ENCODE assay signal across 8 cellular contexts in genomic region chr3:27454914-27455313, GRCh38. TPM values are rescaled to one million over a fixed set of nuclear protein-coding genes. Genes with fewer than 3 reads are reported as not detected.
A peak's percentile ranks its signal among the peaks of the same experiment; 100 is the strongest.
DNase-seq lines count a peak whose midpoint lies in the region; ATAC-seq, FAIRE-seq and TF ChIP-seq lines count a peak whose summit lies in the region.

No MANE protein-coding gene starts in this region.

- TF ChIP-seq POLR2A in HepG2 (IDR thresholded peaks at IDR 0.05; ENCODE audit: insufficient read depth in 1 of 2, low read depth in 2 of 2, low read length in 2 of 2) = no peak
- no peak for TF ChIP-seq POLR2A in lower leg skin (IDR thresholded peaks at IDR 0.05)

- no peak overlapping the region for H4K8ac ChIP-seq in mesendoderm (ENCODE audit: low read depth, low read length)

- H3K4me2 ChIP-seq in HepG2 (ENCODE audit: low read depth, low read length) (0 out of 2 replicates have a peak overlapping the region, but pooled peaks have one; percentile 15), mesendoderm (ENCODE audit: low read length) (no peak overlapping the region)

- in situ Hi-C loops in HepG2 (cut with HindIII; ENCODE audit: extremely low pct_ligation_motif_present, low pct_unique_long_range_greater_than_20kb) = loop anchor here (25.0 kb wide), 1 partner anchor 318 kb away; no protein-coding TSS in a partner anchor

- H3K23ac ChIP-seq in mesendoderm (ENCODE audit: low read length) = no peak overlapping the region

- H4K20me1 ChIP-seq in HepG2 (ENCODE audit: insufficient read depth, low read length) = 0 out of 2 replicates have a peak, but pooled peaks cover 3% of the 10 kb centered on the region

- H3K18ac ChIP-seq in mesendoderm (ENCODE audit: low read length) = no peak overlapping the region

- no peak for TF ChIP-seq CTCF in HepG2 (CRISPR knock-in tag; IDR thresholded peaks at IDR 0.05)
- no peak for TF ChIP-seq CTCF in foreskin keratinocyte (conservative IDR thresholded peaks at IDR 0.05)
- no peak for TF ChIP-seq CTCF in lower leg skin (IDR thresholded peaks at IDR 0.05)

- BruUV-seq in HepG2 (replicated peaks; lab: Mats Ljungman, UMichigan) = no TSS peak

- H3K27ac ChIP-seq in KOPT-K1 (ENCODE audit: low read depth, low read length, poor library complexity, severe bottlenecking) = peak overlapping the region; percentile 10
- H3K27ac ChIP-seq in HepG2 (ENCODE audit: extremely low read length, insufficient read depth, low read length) = peak overlapping the region; percentile 44
- no peak overlapping the region for H3K27ac ChIP-seq in mesendoderm (ENCODE audit: low read depth, low read length)
- no peak overlapping the region for H3K27ac ChIP-seq in foreskin keratinocyte

- H2BK120ac ChIP-seq in mesendoderm (ENCODE audit: low read depth, low read length) = no peak overlapping the region

- H2BK15ac ChIP-seq in mesendoderm (replicated peaks; ENCODE audit: low read depth) = no peak overlapping the region

- H3K4me3 ChIP-seq in HepG2 (replicated peaks in 1 of 3; ENCODE audit: insufficient read depth in 1 of 3, low read depth in 2 of 3, low read length in 3 of 3) (no peak overlapping the region), mesendoderm (ENCODE audit: low read length) (no peak overlapping the region), lower leg skin (ENCODE audit: low read depth, poor library complexity, severe bottlenecking) (no peak overlapping the region)

- no peak overlapping the region for H2BK5ac ChIP-seq in mesendoderm (ENCODE audit: low read length)

- H4K5ac ChIP-seq in mesendoderm (ENCODE audit: low read length) = no peak overlapping the region

- H3K27me3 ChIP-seq in HepG2 (ENCODE audit: control insufficient read depth in 1 of 2, insufficient read depth in 2 of 2, low read length in 2 of 2) = no peaks in the 10 kb centered on the region
- H3K27me3 ChIP-seq in mesendoderm (ENCODE audit: insufficient read depth, low read length, poor library complexity) = no peaks in the 10 kb centered on the region
- no peaks in the 10 kb centered on the region for H3K27me3 ChIP-seq in foreskin keratinocyte

- H3K9me3 ChIP-seq in KOPT-K1 (ENCODE audit: insufficient read depth, low read length, poor library complexity, severe bottlenecking) (no peaks in the 10 kb centered on the region), HepG2 (ENCODE audit: low read length) (no peaks in the 10 kb centered on the region)

- H3K9ac ChIP-seq in HepG2 (ENCODE audit: insufficient read depth, low read depth, low read length) = no peak overlapping the region
- H3K9ac ChIP-seq in mesendoderm (ENCODE audit: low read length) = no peak overlapping the region

- TF ChIP-seq EP300 in HepG2 (IDR thresholded peaks at IDR 0.05; ENCODE audit: low read depth in 2 of 2, low read length in 2 of 2) (no peak), HepG2 (CRISPR knock-in tag; IDR thresholded peaks at IDR 0.05; ENCODE audit: borderline replicate concordance) (no peak)

- ATAC-seq in GM21619 (IDR thresholded peaks at IDR 0.05; ENCODE audit: unreplicated experiment) = peak; percentile 63
- ATAC-seq in HepG2 = peak; percentile 78
- ATAC-seq in foreskin keratinocyte = no peak

- peaks cover 66% of the 10 kb centered on the region for H3K4me1 ChIP-seq in HepG2 (ENCODE audit: insufficient read depth, low read length)
- no peaks in the 10 kb centered on the region for H3K4me1 ChIP-seq in mesendoderm (ENCODE audit: control insufficient read depth, low read depth, low read length)
- no peaks in the 10 kb centered on the region for H3K4me1 ChIP-seq in foreskin keratinocyte

- intact Hi-C loops in HepG2 (cut with micrococcal nuclease; ENCODE audit: unreplicated experiment) = no loop called here
- intact Hi-C loops in lower leg skin (cut with DNase I; ENCODE audit: low total_unique reads) = no loop called here

- H3K36me3 ChIP-seq in KOPT-K1 (ENCODE audit: insufficient read depth, low read length) (no peaks in the 10 kb centered on the region), HepG2 (replicated peaks in 1 of 2; ENCODE audit: control insufficient read depth in 1 of 2, insufficient read depth in 2 of 2, low read length in 2 of 2) (no peaks in the 10 kb centered on the region; a peak in 1 of 5 replicates), mesendoderm (ENCODE audit: control insufficient read depth, insufficient read depth, low read length) (no peaks in the 10 kb centered on the region)

- H3K79me2 ChIP-seq in HepG2 (ENCODE audit: insufficient read depth, low read length) = peaks cover 61% of the 10 kb centered on the region
- peaks cover 24% of the 10 kb centered on the region for H3K79me2 ChIP-seq in mesendoderm (ENCODE audit: control insufficient read depth, insufficient read depth, low read length)

- CTCF ChIA-PET in HepG2 (lab: Yijun Ruan, JAX; ENCODE audit: low intra/inter-chr PET ratio, low total read pairs) = no interaction called here

- no peak for TF ChIP-seq RAD21 in HepG2 (CRISPR knock-in tag; IDR thresholded peaks at IDR 0.05)

- H3K4ac ChIP-seq in mesendoderm (ENCODE audit: low read depth, low read length) = no peak overlapping the region

- POLR2A ChIA-PET in HepG2 (lab: Yijun Ruan, JAX) = no interaction called here

- no peak for DNase-seq in GM18507 (ENCODE audit: extremely low spot score, insufficient read length, low read depth)
- DNase-seq in HepG2 (ENCODE audit: low spot score) = peak; percentile 61
- no peak for DNase-seq in mesendoderm
- no peak for DNase-seq in NCI-H1092 treated with DMSO at 0.1 percent for 48 hours (lab: John Stamatoyannopoulos, UW)
- DNase-seq in foreskin keratinocyte = no peak
- no peak for DNase-seq in lower leg skin (ENCODE audit: low spot score in 2 of 2)

- no peak overlapping the region for H3K56ac ChIP-seq in mesendoderm (ENCODE audit: low read length)

- no peak overlapping the region for H2AFZ ChIP-seq in HepG2 (ENCODE audit: low read length)

- no peak overlapping the region for H2AK5ac ChIP-seq in mesendoderm (ENCODE audit: low read length)

- peaks cover 2% of the 10 kb centered on the region for H3K79me1 ChIP-seq in mesendoderm (ENCODE audit: low read length)

- FAIRE-seq in GM18507 (lab: Jason Lieb, UNC) (peak; percentile 29), HepG2 (lab: Jason Lieb, UNC) (no peak)

TF ChIP-seq in HepG2, 621 proteins besides CTCF, POLR2A, EP300 and RAD21 (continues in another document):
- TF ChIP-seq ZSCAN29 (CRISPR knock-in tag; conservative IDR thresholded peaks at IDR 0.05) (peak; percentile 86; the same call in 1 of the 2 replicates), FOXA3 (CRISPR knock-in tag; IDR thresholded peaks at IDR 0.05) (0 out of 2 replicates have a peak, but pooled peaks have one; percentile 27), ESRRA (CRISPR knock-in tag; IDR thresholded peaks at IDR 0.05; ENCODE audit: low read depth) (no peak)

RNA-seq across cellular contexts. Expression of gene SLC4A7, which starts 29.3 kb away (rescaled TPM):
- 34.0 and 43.8 TPM in 2 replicates for total RNA-seq in HepG2 (2016; rRNA removed; fragmentation: Illumina TruSeq; extraction: Trizol)
- 34.8 and 42.1 TPM in 2 replicates for total RNA-seq in HepG2 (2016; cell fraction: cytosol; rRNA removed; fragmentation: Illumina TruSeq; extraction: Trizol; ENCODE audit: low read depth)
- total RNA-seq in HepG2 (2016; cell fraction: insoluble cytoplasmic fraction; rRNA removed; fragmentation: Illumina TruSeq; extraction: Trizol) = 29.3 and 44.3 TPM in 2 replicates
- total RNA-seq in HepG2 (2016; cell fraction: membrane; rRNA removed; fragmentation: Illumina TruSeq; extraction: Trizol) = 28.7 and 35.6 TPM in 2 replicates
- total RNA-seq in HepG2 (2016; cell fraction: nucleus; rRNA removed; fragmentation: Illumina TruSeq; extraction: Trizol) = 71.7 and 82.7 TPM in 2 replicates
- polyA plus RNA-seq in HepG2 (2011; rRNA removed) = 11.5 and 16.4 TPM in 2 replicates
- 4.3 and 6.6 TPM in 2 replicates for polyA plus RNA-seq in HepG2 (2011; cell fraction: cytosol; rRNA removed)
- polyA plus RNA-seq in HepG2 (2011; cell fraction: nucleus; rRNA removed) = 25.4 and 28.4 TPM in 2 replicates
- 17.0 and 18.8 TPM in 2 replicates for polyA plus RNA-seq in HepG2 (2012)
- polyA plus RNA-seq in HepG2 (2016; cell fraction: cytosol; fragmentation: Illumina TruSeq; extraction: Trizol; ENCODE audit: low read depth) = 0.26 and 0.35 TPM in 2 replicates
- polyA plus RNA-seq in HepG2 (2016; cell fraction: insoluble cytoplasmic fraction; fragmentation: Illumina TruSeq; extraction: Trizol; ENCODE audit: low read depth) = 5.9 and 6.7 TPM in 2 replicates
- 0.84 and 1.2 TPM in 2 replicates for polyA plus RNA-seq in HepG2 (2016; cell fraction: membrane; fragmentation: Illumina TruSeq; extraction: Trizol; ENCODE audit: low read depth)
- polyA plus RNA-seq in HepG2 (2016; cell fraction: nucleus; fragmentation: Illumina TruSeq; extraction: Trizol; ENCODE audit: insufficient read depth, low read depth) = 35.5 and 37.9 TPM in 2 replicates
- polyA minus RNA-seq in HepG2 (2011; rRNA and poly(A)+ RNA removed; ENCODE audit: low replicate concordance) = 15.4 and 26.8 TPM in 2 replicates
- 51.8 and 52.8 TPM in 2 replicates for polyA minus RNA-seq in HepG2 (2011; cell fraction: cytosol; rRNA and poly(A)+ RNA removed)
- 130 and 149 TPM in 2 replicates for polyA minus RNA-seq in HepG2 (2011; cell fraction: nucleus; rRNA and poly(A)+ RNA removed)
- polyA plus RNA-seq in mesendoderm (2013, experiment 1 of 2) = 41.6 TPM
- polyA plus RNA-seq in mesendoderm (2013, experiment 2 of 2) = 42.5 TPM
- total RNA-seq in foreskin keratinocyte = 44.1 and 45.9 TPM in 2 replicates
- 2.9 and 3.3 TPM in 2 replicates for polyA plus RNA-seq in foreskin keratinocyte
- 10 to 100 TPM in 2 of 4 donors, 1 to 10 TPM in 2; 3.8 to 11.4 (median 9.9) TPM for total RNA-seq in lower leg skin

Comparison
In these comparisons a context has a peak if more than half of its experiments do, and no peak if none do; other contexts are left out.
1. H3K27ac ChIP-seq: peak in KOPT-K1 (single experiment) and HepG2 (single experiment); none in mesendoderm (single experiment) and foreskin keratinocyte (single experiment).